8 cellular contexts compared by ENCODE assay signal in the genomic region with DNA sequence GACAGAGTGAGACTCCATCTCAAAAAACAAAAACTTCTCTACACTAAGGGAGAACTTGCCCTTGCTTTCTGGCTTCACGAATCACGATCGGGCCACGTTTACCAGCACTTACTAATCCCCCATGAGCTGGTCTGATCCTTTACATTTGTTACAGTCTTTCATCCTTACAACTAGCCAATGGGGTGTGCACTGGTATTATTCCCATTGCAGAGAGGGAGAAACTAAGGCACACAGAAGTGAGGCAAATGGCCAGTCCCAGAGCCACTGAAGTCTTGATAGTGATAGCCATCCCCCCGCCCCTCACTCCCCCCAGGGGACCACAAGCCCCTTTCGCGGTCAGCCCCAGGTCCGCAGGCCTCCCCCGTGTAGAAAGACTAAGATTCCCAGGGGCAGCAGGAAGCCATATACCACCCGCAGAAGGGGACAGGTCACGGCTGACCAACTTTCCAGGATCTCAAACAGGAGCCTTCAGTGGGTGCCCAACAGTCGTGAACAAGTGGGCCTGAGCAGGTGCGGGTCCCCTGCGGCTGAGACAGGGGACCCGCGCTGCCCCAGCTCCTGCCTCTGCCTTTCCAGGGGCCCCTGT. TPM values are rescaled to one million over a fixed set of nuclear protein-coding genes. Genes with fewer than 3 reads are reported as not detected.
DNase-seq lines count a peak whose midpoint lies in the region; ATAC-seq and TF ChIP-seq lines count a peak whose summit lies in the region.

No MANE protein-coding gene starts in this region.

- H2BK120ac ChIP-seq in trophoblast cell (ENCODE audit: insufficient read depth, low read length, poor library complexity) = no peak overlapping the region

- H3K79me1 ChIP-seq in trophoblast cell (ENCODE audit: low read length) = peaks cover 10% of the 10 kb centered on the region

- H4K91ac ChIP-seq in trophoblast cell (ENCODE audit: low read depth, low read length) = peak overlapping the region; percentile 58

- peak overlapping the region; percentile 65 for H3K4me2 ChIP-seq in OCI-LY1 (ENCODE audit: low read length)
- H3K4me2 ChIP-seq in trophoblast cell (ENCODE audit: low read length) = peak overlapping the region; percentile 81

- no peak overlapping the region for H2AK5ac ChIP-seq in trophoblast cell (ENCODE audit: low read length)

- H3F3A ChIP-seq in OCI-LY1 (ENCODE audit: insufficient read depth, low read length) = no peaks in the 10 kb centered on the region

- H3K14ac ChIP-seq in trophoblast cell (ENCODE audit: low read length) = peak overlapping the region; percentile 56

- ATAC-seq in HG02852 (IDR thresholded peaks at IDR 0.05; ENCODE audit: unreplicated experiment) = no peak

- H4K20me1 ChIP-seq in OCI-LY1 (ENCODE audit: insufficient read depth, low read length) = no peaks in the 10 kb centered on the region

- H3K27me3 ChIP-seq in OCI-LY1 (ENCODE audit: insufficient read depth, low read length) (peaks cover 4% of the 10 kb centered on the region; the same call in 1 of the 2 replicates), trophoblast cell (ENCODE audit: insufficient read depth, low read length) (no peaks in the 10 kb centered on the region)

- H2AFZ ChIP-seq in OCI-LY1 (ENCODE audit: low read length) (no peak overlapping the region), trophoblast cell (ENCODE audit: insufficient read depth, low read length, poor library complexity) (peak overlapping the region; percentile 38)

- H4K8ac ChIP-seq in trophoblast cell (ENCODE audit: low read depth, low read length) = peak overlapping the region; percentile 33

- peak overlapping the region; percentile 81 for H3K4ac ChIP-seq in trophoblast cell (ENCODE audit: low read depth, low read length)

- WGBS in trophoblast cell (ENCODE audit: extremely low coverage, insufficient coverage, insufficient read length) = no CpG with 5 or more reads among the region's 16 CpGs

- no peaks in the 10 kb centered on the region for H3K9me3 ChIP-seq in OCI-LY1 (ENCODE audit: low read length)
- H3K9me3 ChIP-seq in trophoblast cell (ENCODE audit: insufficient read depth, low read depth, low read length) = no peaks in the 10 kb centered on the region

- H3K23ac ChIP-seq in trophoblast cell (ENCODE audit: low read length) = no peak overlapping the region

- DNase-seq in epithelial cell of esophagus (ENCODE audit: low read depth) (no peak), trophoblast cell (no peak), dedifferentiated amniotic fluid mesenchymal stem cell (ENCODE audit: extremely low spot score) (no peak), kidney glomerular epithelial cell (lab: John Stamatoyannopoulos, UW) (no peak), LoVo (ENCODE audit: low spot score) (no peak)

- H3K9ac ChIP-seq in OCI-LY1 (ENCODE audit: low read length) (peak overlapping the region; percentile 34; the same call in 1 of the 2 replicates), trophoblast cell (ENCODE audit: low read length) (peak overlapping the region; percentile 36)

- H3K18ac ChIP-seq in trophoblast cell (ENCODE audit: low read length) = peak overlapping the region; percentile 25

- peak overlapping the region; percentile 16 for H2BK12ac ChIP-seq in trophoblast cell (ENCODE audit: low read length)

- H3K4me3 ChIP-seq in GM08714 (ENCODE audit: low read length) (peak overlapping the region; percentile 56), OCI-LY1 (ENCODE audit: low read depth, low read length, poor library complexity, severe bottlenecking) (peak overlapping the region; percentile 64), epithelial cell of esophagus (ENCODE audit: low read length) (peak overlapping the region; percentile 44), trophoblast cell (ENCODE audit: low read depth, low read length) (peak overlapping the region; percentile 73)

- no peaks in the 10 kb centered on the region for H3K9me2 ChIP-seq in OCI-LY1 (ENCODE audit: low read depth, low read length)

- H3K79me2 ChIP-seq in OCI-LY1 (ENCODE audit: insufficient read depth, low read length) (no peaks in the 10 kb centered on the region), trophoblast cell (ENCODE audit: control insufficient read depth, insufficient read depth, low read length, poor library complexity) (no peaks in the 10 kb centered on the region)

- no peak overlapping the region for H2BK5ac ChIP-seq in trophoblast cell (ENCODE audit: low read depth, low read length, poor library complexity)

- no peak overlapping the region for H4K12ac ChIP-seq in trophoblast cell (ENCODE audit: low read depth, low read length)

- no peak for TF ChIP-seq CTCF in OCI-LY1 (IDR thresholded peaks at IDR 0.05; ENCODE audit: low read length)
- no peak for TF ChIP-seq CTCF in epithelial cell of esophagus (IDR thresholded peaks at IDR 0.05; ENCODE audit: insufficient read depth, low read depth, low read length, missing control alignments)

- H3K4me1 ChIP-seq in OCI-LY1 (ENCODE audit: insufficient read depth, low read length, severe bottlenecking) (peaks cover 15% of the 10 kb centered on the region), trophoblast cell (ENCODE audit: control insufficient read depth in 1 of 2, insufficient read depth in 2 of 2, low read length in 2 of 2) (peaks cover 19 to 22% of the 10 kb centered on the region in 2 experiments)

- H3K36me3 ChIP-seq in OCI-LY1 (ENCODE audit: insufficient read depth, low read length) = no peaks in the 10 kb centered on the region
- H3K36me3 ChIP-seq in trophoblast cell (ENCODE audit: control insufficient read depth in 1 of 2, insufficient read depth in 2 of 2, low read length in 2 of 2) = peaks cover 0 to 1% of the 10 kb centered on the region in 2 experiments

- no peak overlapping the region for H3K27ac ChIP-seq in OCI-LY1 (ENCODE audit: low read depth, low read length, poor library complexity, severe bottlenecking)
- H3K27ac ChIP-seq in trophoblast cell (ENCODE audit: low read depth, low read length) = no peak overlapping the region

RNA-seq across cellular contexts. Expression of a gene that starts 0.8 kb away (rescaled TPM):
- 30.2 and 32.0 TPM in 2 replicates for polyA plus RNA-seq in trophoblast cell (2013)

RNA-seq across cellular contexts. Expression of a gene that starts 32.1 kb away (rescaled TPM):
- polyA plus RNA-seq in trophoblast cell (2013) = 23.0 and 23.8 TPM in 2 replicates

RNA-seq across cellular contexts. Expression of a gene that starts 38.4 kb away (rescaled TPM):
- polyA plus RNA-seq in trophoblast cell (2013) = 41.4 and 42.5 TPM in 2 replicates
